In genomic region chr3:4493008-4493930, GRCh38 we compare ENCODE assay signal across 1 cellular context.
A peak's percentile ranks its signal among the peaks of the same experiment; 100 is the strongest.
TF ChIP-seq lines count a peak whose summit lies in the region.

TSS of gene ITPR1 (plus strand) at chr3:4493348. CDS start at chr3:4516492, 23,144 bp downstream.

TF ChIP-seq in K562, 482 proteins besides CTCF, POLR2A, EP300 and RAD21 (continued from another document and continues in another):
- TF ChIP-seq FIP1L1 (IDR thresholded peaks at IDR 0.05; ENCODE audit: low read depth, low read length, poor library complexity, severe bottlenecking), result peak; percentile 58
- no peak for TF ChIP-seq CUX1 (CRISPR knock-in tag; IDR thresholded peaks at IDR 0.05)
- no peak for TF ChIP-seq ELK1 (CRISPR knock-in tag; IDR thresholded peaks at IDR 0.05)
- peak; percentile 83; the same call in 1 of the 2 replicates for TF ChIP-seq ATF7 (IDR thresholded peaks at IDR 0.05)
- TF ChIP-seq ZNF766 (CRISPR knock-in tag; conservative IDR thresholded peaks at IDR 0.05), result peak; percentile 89
- no peak for TF ChIP-seq KDM1A (IDR thresholded peaks at IDR 0.05)
- TF ChIP-seq ZNF124 (CRISPR knock-in tag; IDR thresholded peaks at IDR 0.05), result no peak
- TF ChIP-seq ZNF12 (CRISPR knock-in tag; IDR thresholded peaks at IDR 0.05), result no peak
- peak; percentile 54 for TF ChIP-seq CHD2 (IDR thresholded peaks at IDR 0.05; ENCODE audit: low read depth, low read length)
- peak; percentile 53; the same call in 1 of the 2 replicates for TF ChIP-seq TARDBP (IDR thresholded peaks at IDR 0.05)
- TF ChIP-seq RBBP5 (IDR thresholded peaks at IDR 0.05; ENCODE audit: borderline replicate concordance, insufficient read depth, low read length, poor library complexity, severe bottlenecking), result peak; percentile 12
- TF ChIP-seq HLTF (IDR thresholded peaks at IDR 0.05), result peak; percentile 37; the same call in 1 of the 2 replicates
- no peak for TF ChIP-seq ZNF79 (CRISPR knock-in tag; IDR thresholded peaks at IDR 0.05; ENCODE audit: low read depth)
- no peak for TF ChIP-seq ZNF347 (CRISPR knock-in tag; IDR thresholded peaks at IDR 0.05; ENCODE audit: low read depth)
- TF ChIP-seq YY1 (IDR thresholded peaks at IDR 0.05; ENCODE audit: borderline replicate concordance in 1 of 3, control insufficient read depth in 1 of 3, extremely low read depth in 1 of 3, insufficient read depth in 3 of 3, insufficient read length in 1 of 3, insufficient replicate concordance in 2 of 3, low read depth in 1 of 3, low read length in 2 of 3), result peak in 2 of 3 experiments; percentile 72 to 78
- TF ChIP-seq ZNF384 (IDR thresholded peaks at IDR 0.05; ENCODE audit: low read depth, low read length), result peak; percentile 56
- no peak for TF ChIP-seq CC2D1A (IDR thresholded peaks at IDR 0.05)
- TF ChIP-seq OTX1 (CRISPR knock-in tag; IDR thresholded peaks at IDR 0.05), result peak; percentile 90
- peak; percentile 94 for TF ChIP-seq PML (IDR thresholded peaks at IDR 0.05; ENCODE audit: low read length)
- TF ChIP-seq EP400 (IDR thresholded peaks at IDR 0.05), result peak; percentile 88
- TF ChIP-seq ZNF512 (tag; IDR thresholded peaks at IDR 0.05), result no peak
- TF ChIP-seq ZNF695 (CRISPR knock-in tag; IDR thresholded peaks at IDR 0.05), result no peak
- 0 out of 2 replicates have a peak, but pooled peaks have one; percentile 72 for TF ChIP-seq ZBTB17 (CRISPR knock-in tag; IDR thresholded peaks at IDR 0.05)
- TF ChIP-seq ELF4 (CRISPR knock-in tag; IDR thresholded peaks at IDR 0.05), result peak; percentile 91
- peak; percentile 99 for TF ChIP-seq TAF7 (tag; IDR thresholded peaks at IDR 0.05)
- TF ChIP-seq FUS (optimal IDR thresholded peaks at IDR 0.05; ENCODE audit: low read depth, low read length), result no peak
- TF ChIP-seq ZFX (CRISPR knock-in tag; IDR thresholded peaks at IDR 0.05), result peak; percentile 75
- no peak for TF ChIP-seq ZNF75A (CRISPR knock-in tag; IDR thresholded peaks at IDR 0.05)
- peak; percentile 87 for TF ChIP-seq MGA (IDR thresholded peaks at IDR 0.05)
- TF ChIP-seq ZNF24 (IDR thresholded peaks at IDR 0.05), result no peak
- TF ChIP-seq POLR2H (tag; IDR thresholded peaks at IDR 0.05; ENCODE audit: low read depth), result peak; percentile 98
- peak; percentile 78; the same call in 1 of the 2 replicates for TF ChIP-seq ZNF592 (IDR thresholded peaks at IDR 0.05)
- TF ChIP-seq MAZ (CRISPR knock-in tag; conservative IDR thresholded peaks at IDR 0.05 in 1 of 2, IDR thresholded peaks at IDR 0.05 in 1 of 2), result peak; percentile 92 to 99
- peak; percentile 91; the same call in 1 of the 2 replicates for TF ChIP-seq POLR2AphosphoS2 (IDR thresholded peaks at IDR 0.05; ENCODE audit: low read length)
- TF ChIP-seq MEF2A (IDR thresholded peaks at IDR 0.05; ENCODE audit: control insufficient read depth, low read depth, low read length), result 0 out of 2 replicates have a peak, but pooled peaks have one; percentile 55
- TF ChIP-seq CSDE1 (IDR thresholded peaks at IDR 0.05), result peak in 1 of 2 experiments; percentile 48; a peak in 1 of 4 replicates
- no peak for TF ChIP-seq SNIP1 (IDR thresholded peaks at IDR 0.05; ENCODE audit: low read depth)
- peak; percentile 77 for TF ChIP-seq ZBED1 (IDR thresholded peaks at IDR 0.05)
- TF ChIP-seq RNF2 (IDR thresholded peaks at IDR 0.05), result peak; percentile 95
